In genomic region chr9:37337301-37337905, GRCh38 we compare ENCODE assay signal across 18 cellular contexts.
DNase-seq lines count a peak whose midpoint lies in the region; TF ChIP-seq lines count a peak whose summit lies in the region.
"Had no signal": no experiment of that assay in that cellular context is flagged by ENCODE, and none has a peak within 500 bp of the region (broad histone marks: within the 10 kb centered on the region; RNA-seq: fewer than 3 reads in every experiment).

No MANE protein-coding gene starts in this region.

- H3K36me3 ChIP-seq in colonic mucosa, result no peaks in the 10 kb centered on the region
- H3K36me3 ChIP-seq: left lung, tibial artery had no signal

- intact Hi-C loops in colonic mucosa (cut with DNase I), result no loop called here

- no peaks in the 10 kb centered on the region for H3K9me3 ChIP-seq in colonic mucosa
- H3K9me3 ChIP-seq: left lung, tibial artery had no signal

- H3K36me3 Mint-ChIP-seq in progenitor cell of endocrine pancreas (ENCODE audit: insufficient read depth), result no peaks in the 10 kb centered on the region
- H3K36me3 Mint-ChIP-seq: WTC11 had no signal

- no peak overlapping the region for H3K27ac Mint-ChIP-seq in progenitor cell of endocrine pancreas
- H3K27ac Mint-ChIP-seq: naive thymus-derived CD4-positive, alpha-beta T cell; WTC11 had no signal

- H3K27ac ChIP-seq in colonic mucosa, result peak overlapping the region; percentile 28
- H3K27ac ChIP-seq: 22Rv1, C4-2B, left lung, tibial artery had no signal

- no peak overlapping the region for H3K4me3 Mint-ChIP-seq in progenitor cell of endocrine pancreas (ENCODE audit: low read depth)
- H3K4me3 Mint-ChIP-seq: naive thymus-derived CD4-positive, alpha-beta T cell; WTC11 had no signal

- no peaks in the 10 kb centered on the region for H3K27me3 Mint-ChIP-seq in progenitor cell of endocrine pancreas
- H3K27me3 Mint-ChIP-seq: naive thymus-derived CD4-positive, alpha-beta T cell had no signal

- no peaks in the 10 kb centered on the region for H3K27me3 ChIP-seq in colonic mucosa
- H3K27me3 ChIP-seq: left lung, tibial artery had no signal

- H3K4me3 ChIP-seq in colonic mucosa, result no peak overlapping the region
- H3K4me3 ChIP-seq: left lung, tibial artery had no signal

- peaks cover 2% of the 10 kb centered on the region for H3K4me1 Mint-ChIP-seq in progenitor cell of endocrine pancreas (ENCODE audit: low read depth)

- no peak overlapping the region for H3K9ac ChIP-seq in colonic mucosa (ENCODE audit: low read depth in 2 of 2, low read length in 2 of 2)

- no peak for TF ChIP-seq CTCF in colonic mucosa (IDR thresholded peaks at IDR 0.05)
- no peak for TF ChIP-seq CTCF in GM20000 (IDR thresholded peaks at IDR 0.05; ENCODE audit: extremely low read depth, missing control alignments)
- TF ChIP-seq CTCF in progenitor cell of endocrine pancreas (IDR thresholded peaks at IDR 0.05; ENCODE audit: unreplicated experiment), result no peak

- no peaks in the 10 kb centered on the region for H3K9me3 Mint-ChIP-seq in progenitor cell of endocrine pancreas (ENCODE audit: low read depth)
- H3K9me3 Mint-ChIP-seq: naive thymus-derived CD4-positive, alpha-beta T cell; WTC11 had no signal

- DNase-seq in NCI-H2029 (lab: John Stamatoyannopoulos, UW) (peak; percentile 18), NCI-H2029 treated with DMSO at 0.1 percent for 48 hours (lab: John Stamatoyannopoulos, UW) (no peak), NCI-H526 treated with DMSO at 0.1 percent for 48 hours (lab: John Stamatoyannopoulos, UW) (peak; percentile 76), colonic mucosa (no peak), superior temporal gyrus (ENCODE audit: extremely low spot score) (peak; percentile 34), HPDE6-E6E7 (ENCODE audit: extremely low spot score) (no peak), GM20000 (ENCODE audit: low spot score) (no peak), progenitor cell of endocrine pancreas (ENCODE audit: low spot score, unreplicated experiment) (no peak)
- DNase-seq: activated effector memory CD4-positive, alpha-beta T cell treated with anti-CD3 and anti-CD28 coated beads, Interleukin-2, amount 50 U/mL, for 16 hours; DMS79 treated with DMSO at 0.1 percent for 48 hours; left lung; naive thymus-derived CD4-positive, alpha-beta T cell; NCI-H146; NCI-H446 treated with DMSO at 0.1 percent for 48 hours; tibial artery had no signal

- H3K4me1 ChIP-seq in colonic mucosa, result no peaks in the 10 kb centered on the region
- H3K4me1 ChIP-seq: tibial artery had no signal

Comparison
In these comparisons a context has a peak if more than half of its experiments do, and no peak if none do; other contexts are left out.
1. DNase-seq: peak in NCI-H2029 (single experiment), NCI-H526 treated with DMSO at 0.1 percent for 48 hours (single experiment) and superior temporal gyrus (single experiment); none in NCI-H2029 treated with DMSO at 0.1 percent for 48 hours (single experiment), colonic mucosa (single experiment), HPDE6-E6E7 (single experiment), GM20000 (single experiment) and progenitor cell of endocrine pancreas (single experiment).